ENCODE assay signal across 34 cellular contexts in the genomic region with DNA sequence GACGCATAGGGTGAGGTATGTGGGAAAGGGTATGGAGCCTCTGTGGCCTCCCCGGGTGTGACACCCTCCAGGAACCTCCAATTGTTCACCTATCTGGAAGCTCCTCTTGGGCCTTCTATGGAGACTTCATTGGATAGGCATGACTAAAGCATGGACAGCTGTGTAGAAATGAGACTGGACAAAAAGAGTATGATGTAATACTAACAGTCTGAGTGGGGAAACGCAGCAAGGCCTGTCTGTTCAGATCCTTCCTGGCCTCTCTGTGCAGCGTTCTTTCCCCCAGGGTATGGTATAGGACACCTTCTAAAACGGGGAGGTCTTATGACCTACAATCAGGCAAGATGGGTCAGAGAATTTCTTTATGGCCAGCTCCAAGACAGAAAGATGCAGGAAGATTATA.
"Had no signal": no experiment of that assay in that cellular context is flagged by ENCODE, and none has a peak within 500 bp of the region (broad histone marks: within the 10 kb centered on the region; RNA-seq: fewer than 3 reads in every experiment).

No MANE protein-coding gene starts in this region.

- H3K27me3 Mint-ChIP-seq: activated CD8-positive, alpha-beta T cell treated with anti-CD3 and anti-CD28 coated beads for 36 hours; activated naive CD4-positive, alpha-beta T cell treated with anti-CD3 and anti-CD28 coated beads, Interleukin-2, amount 50 U/mL, for 24 hours; activated naive CD8-positive, alpha-beta T cell treated with anti-CD3 and anti-CD28 coated beads for 36 hours; activated naive CD8-positive, alpha-beta T cell treated with anti-CD3 and anti-CD28 coated beads, Interleukin-2, amount 50 U/mL, for 24 hours; activated T-helper 17 cell treated with anti-CD3 and anti-CD28 coated beads, Interleukin-2, amount 50 U/mL, for 72 hours had no signal

- H3K4me3 ChIP-seq: adrenal gland, body of pancreas, cardiac muscle cell, colonic mucosa, heart left ventricle had no signal

- DNase-seq: activated B cell treated with CpG ODN at 0.5 μM for 24 hours; activated CD4-positive, alpha-beta T cell treated with anti-CD3 and anti-CD28 coated beads for 48 hours; activated CD4-positive, alpha-beta T cell treated with anti-CD3 and anti-CD28 coated beads, Interleukin-2, amount 50 U/mL, for 1 hour; activated CD4-positive, alpha-beta T cell treated with anti-CD3 and anti-CD28 coated beads, Interleukin-2, amount 50 U/mL, for 48 hours; activated CD8-positive, alpha-beta memory T cell treated with anti-CD3 and anti-CD28 coated beads for 24 hours; activated CD8-positive, alpha-beta T cell treated with anti-CD3 and anti-CD28 coated beads for 36 hours; activated effector memory CD4-positive, alpha-beta T cell treated with Interleukin-2 at 50 U/mL for 16 hours; activated naive CD4-positive, alpha-beta T cell treated with anti-CD3 and anti-CD28 coated beads for 36 hours; activated naive CD8-positive, alpha-beta T cell treated with anti-CD3 and anti-CD28 coated beads for 36 hours; activated naive CD8-positive, alpha-beta T cell treated with anti-CD3 and anti-CD28 coated beads, Interleukin-2, amount 50 U/mL, for 24 hours; activated T-cell treated with anti-CD3 and anti-CD28 coated beads, Interleukin-2, amount 50 U/mL, for 4 hours; adrenal gland; amygdala; aorta; body of pancreas; central memory CD4-positive, alpha-beta T cell; cerebellar nuclear complex; colonic mucosa; effector CD8-positive, alpha-beta T cell; glutamatergic neuron; heart left ventricle; T-helper 1 cell; T-helper 17 cell; T1000; WERI-Rb-1 had no signal

- ATAC-seq: activated CD4-positive, CD25-positive, alpha-beta regulatory T cell treated with anti-CD3 and anti-CD28 coated beads, Interleukin-2, amount 50 U/mL, for 24 hours; activated CD8-positive, alpha-beta T cell treated with anti-CD3 and anti-CD28 coated beads for 36 hours; activated naive CD8-positive, alpha-beta T cell treated with anti-CD3 and anti-CD28 coated beads, Interleukin-2, amount 50 U/mL, for 24 hours; activated T-cell treated with anti-CD3 and anti-CD28 coated beads, Interleukin-2, amount 50 U/mL, for 4 hours; activated T-helper 17 cell treated with anti-CD3 and anti-CD28 coated beads, Interleukin-2, amount 50 U/mL, for 72 hours; body of pancreas; esophagus mucosa; heart left ventricle; T-helper 17 cell had no signal

- FAIRE-seq: endometrium, endothelial cell of umbilical vein, frontal cortex had no signal

- H3K27ac ChIP-seq: adrenal gland, body of pancreas, cardiac muscle cell, colonic mucosa, heart left ventricle, WERI-Rb-1 had no signal

- H3K9me3 ChIP-seq: adrenal gland, body of pancreas, colonic mucosa, heart left ventricle had no signal

- H3K36me3 Mint-ChIP-seq: activated naive CD4-positive, alpha-beta T cell treated with anti-CD3 and anti-CD28 coated beads, Interleukin-2, amount 50 U/mL, for 24 hours; activated naive CD8-positive, alpha-beta T cell treated with anti-CD3 and anti-CD28 coated beads for 36 hours had no signal

- H3K4me1 ChIP-seq: adrenal gland, colonic mucosa, heart left ventricle had no signal

- H3K4me3 Mint-ChIP-seq: activated B cell treated with CpG ODN at 0.5 μM for 24 hours; activated CD8-positive, alpha-beta T cell treated with anti-CD3 and anti-CD28 coated beads for 36 hours; activated naive CD4-positive, alpha-beta T cell treated with anti-CD3 and anti-CD28 coated beads for 36 hours; activated naive CD4-positive, alpha-beta T cell treated with anti-CD3 and anti-CD28 coated beads, Interleukin-2, amount 50 U/mL, for 24 hours; activated naive CD8-positive, alpha-beta T cell treated with anti-CD3 and anti-CD28 coated beads for 36 hours; activated naive CD8-positive, alpha-beta T cell treated with anti-CD3 and anti-CD28 coated beads, Interleukin-2, amount 50 U/mL, for 24 hours; activated T-cell treated with anti-CD3 and anti-CD28 coated beads, Interleukin-2, amount 50 U/mL, for 4 hours; activated T-helper 17 cell treated with anti-CD3 and anti-CD28 coated beads, Interleukin-2, amount 50 U/mL, for 72 hours; T-helper 17 cell; T-helper 2 cell treated with Interferon-gamma antibody and Interleukin-4, amounts not matched to agents 5 μg/mL and 100 μg/mL, for 36 hours had no signal

- H3K27me3 ChIP-seq: adrenal gland, body of pancreas, colonic mucosa had no signal

- H3K4me1 Mint-ChIP-seq: activated B cell treated with CpG ODN at 0.5 μM for 24 hours; activated naive CD4-positive, alpha-beta T cell treated with anti-CD3 and anti-CD28 coated beads, Interleukin-2, amount 50 U/mL, for 24 hours; activated naive CD8-positive, alpha-beta T cell treated with anti-CD3 and anti-CD28 coated beads for 36 hours; activated naive CD8-positive, alpha-beta T cell treated with anti-CD3 and anti-CD28 coated beads, Interleukin-2, amount 50 U/mL, for 24 hours; activated T-helper 17 cell treated with anti-CD3 and anti-CD28 coated beads, Interleukin-2, amount 50 U/mL, for 72 hours had no signal

- H3K36me3 ChIP-seq: adrenal gland, cardiac muscle cell, colonic mucosa, heart left ventricle, WERI-Rb-1 had no signal

- H3K27ac Mint-ChIP-seq: activated B cell treated with CpG ODN at 0.5 μM for 24 hours; activated CD8-positive, alpha-beta T cell treated with anti-CD3 and anti-CD28 coated beads for 36 hours; activated naive CD4-positive, alpha-beta T cell treated with anti-CD3 and anti-CD28 coated beads for 36 hours; activated naive CD4-positive, alpha-beta T cell treated with anti-CD3 and anti-CD28 coated beads, Interleukin-2, amount 50 U/mL, for 24 hours; activated naive CD8-positive, alpha-beta T cell treated with anti-CD3 and anti-CD28 coated beads for 36 hours; activated naive CD8-positive, alpha-beta T cell treated with anti-CD3 and anti-CD28 coated beads, Interleukin-2, amount 50 U/mL, for 24 hours; activated T-helper 17 cell treated with anti-CD3 and anti-CD28 coated beads, Interleukin-2, amount 50 U/mL, for 72 hours; T-helper 17 cell; T-helper 2 cell treated with Interferon-gamma antibody and Interleukin-4, amounts not matched to agents 5 μg/mL and 100 μg/mL, for 36 hours had no signal

- H3K9me3 Mint-ChIP-seq: activated B cell treated with CpG ODN at 0.5 μM for 24 hours; activated CD8-positive, alpha-beta T cell treated with anti-CD3 and anti-CD28 coated beads for 36 hours; activated naive CD4-positive, alpha-beta T cell treated with anti-CD3 and anti-CD28 coated beads for 36 hours; activated naive CD4-positive, alpha-beta T cell treated with anti-CD3 and anti-CD28 coated beads, Interleukin-2, amount 50 U/mL, for 24 hours; activated naive CD8-positive, alpha-beta T cell treated with anti-CD3 and anti-CD28 coated beads for 36 hours; activated naive CD8-positive, alpha-beta T cell treated with anti-CD3 and anti-CD28 coated beads, Interleukin-2, amount 50 U/mL, for 24 hours; activated T-cell treated with anti-CD3 and anti-CD28 coated beads, Interleukin-2, amount 50 U/mL, for 4 hours; activated T-helper 17 cell treated with anti-CD3 and anti-CD28 coated beads, Interleukin-2, amount 50 U/mL, for 72 hours; T-helper 2 cell treated with Interferon-gamma antibody and Interleukin-4, amounts not matched to agents 5 μg/mL and 100 μg/mL, for 36 hours had no signal
